Comparison of ENCODE assay signal across 11 cellular contexts in the genomic region with DNA sequence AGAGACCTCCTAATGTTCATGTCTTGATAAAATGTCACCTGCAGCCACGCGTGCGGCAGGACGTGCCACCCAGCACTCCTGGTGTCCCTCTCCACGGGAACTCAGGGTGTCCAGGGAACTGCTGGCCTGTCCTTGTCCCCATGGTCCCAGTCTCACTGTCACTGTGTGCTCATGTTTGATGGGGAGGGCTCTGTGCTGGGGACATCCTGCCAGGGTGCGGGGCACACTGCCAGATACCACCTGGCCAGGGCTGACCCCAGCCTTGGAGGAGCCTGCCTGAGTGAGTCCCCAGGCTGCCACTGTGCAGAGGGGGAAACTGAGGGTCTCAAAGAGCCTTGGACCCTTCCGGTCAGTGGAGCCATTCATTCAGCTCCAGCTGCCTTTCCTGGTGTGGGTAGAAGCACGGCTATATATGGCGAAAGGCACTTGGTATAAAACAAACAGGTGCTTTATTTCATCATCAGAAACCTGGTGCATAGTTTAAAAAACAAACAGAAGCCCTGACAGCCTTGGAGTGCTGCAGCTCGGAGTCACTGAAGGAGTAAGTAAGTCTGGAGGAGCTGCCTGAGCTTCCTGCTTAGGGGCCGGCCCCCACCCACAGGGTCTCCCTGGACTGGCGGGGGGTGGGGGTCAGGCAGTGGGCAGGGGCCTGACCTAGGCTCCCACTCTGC. TPM values are rescaled to one million over a fixed set of nuclear protein-coding genes. Genes with fewer than 3 reads are reported as not detected.
DNase-seq lines count a peak whose midpoint lies in the region; ATAC-seq and TF ChIP-seq lines count a peak whose summit lies in the region.
"Had no signal": no experiment of that assay in that cellular context is flagged by ENCODE, and none has a peak within 500 bp of the region (broad histone marks: within the 10 kb centered on the region; RNA-seq: fewer than 3 reads in every experiment).

No MANE protein-coding gene starts in this region.

- peak overlapping the region; percentile 86 for H3K27ac Mint-ChIP-seq in memory B cell

- no peak overlapping the region for H3K4me3 Mint-ChIP-seq in memory B cell

- no TSS peak for BruUV-seq in mammary epithelial cell (replicated peaks; lab: Mats Ljungman, UMichigan)

- intact Hi-C loops in breast epithelium (cut with DNase I; ENCODE audit: low total_unique reads) (no loop called here), mammary epithelial cell (cut with micrococcal nuclease) (no loop called here), upper lobe of right lung (cut with DNase I) (loop anchor here (10.0 kb wide), 1 partner anchor 85 kb away; a partner anchor contains a TSS)

- H3K27ac ChIP-seq in breast epithelium (peak overlapping the region; percentile 93 to 95), mammary epithelial cell (ENCODE audit: insufficient read depth, low read depth, low read length) (no peak overlapping the region), upper lobe of right lung (peak overlapping the region; percentile 83)

- peaks cover 36% of the 10 kb centered on the region for H3K79me2 ChIP-seq in mammary epithelial cell (ENCODE audit: insufficient read depth, low read length)

- TF ChIP-seq CTCF in breast epithelium (IDR thresholded peaks at IDR 0.05) (no peak), mammary epithelial cell (conservative IDR thresholded peaks at IDR 0.05 in 1 of 2, IDR thresholded peaks at IDR 0.05 in 1 of 2; ENCODE audit: extremely low read depth in 1 of 2, insufficient read depth in 1 of 2, low read depth in 1 of 2, low read length in 2 of 2) (no peak), upper lobe of right lung (IDR thresholded peaks at IDR 0.05) (no peak)

- DNase-seq in breast epithelium (ENCODE audit: low spot score in 2 of 2) = peak in 1 of 2 donors; percentile 50
- no peak for DNase-seq in mammary epithelial cell
- DNase-seq in activated CD8-positive, alpha-beta memory T cell treated with anti-CD3 and anti-CD28 coated beads, Interleukin-2, amount 50 U/mL, for 48 hours = peak; percentile 52
- DNase-seq in memory B cell (ENCODE audit: low spot score in 2 of 2) = no peak
- DNase-seq in upper lobe of right lung = peak; percentile 65
- no peak for DNase-seq in OCI-M1 (lab: John Stamatoyannopoulos, UW)
- DNase-seq: SK-N-SH had no signal

- dilution Hi-C loops in mammary epithelial cell (cut with HindIII; ENCODE audit: low sequenced_read_pairs) = no loop called here

- H3K4me2 ChIP-seq in mammary epithelial cell (ENCODE audit: insufficient read depth, low read depth, low read length) = no peak overlapping the region
- H3K4me2 ChIP-seq: SK-N-SH, smooth muscle cell had no signal

- peaks cover 11 to 22% of the 10 kb centered on the region in 2 donors for H3K4me1 ChIP-seq in breast epithelium
- H3K4me1 ChIP-seq in mammary epithelial cell (ENCODE audit: insufficient read depth, low read length) = peaks cover 15% of the 10 kb centered on the region
- peaks cover 43% of the 10 kb centered on the region for H3K4me1 ChIP-seq in upper lobe of right lung

- CTCF ChIA-PET in mammary epithelial cell (lab: Charles Lee; ENCODE audit: low non-redundant PET) = no interaction called here

- H3K27me3 ChIP-seq in breast epithelium = no peaks in the 10 kb centered on the region
- H3K27me3 ChIP-seq in mammary epithelial cell (ENCODE audit: insufficient read depth, low read length) = no peaks in the 10 kb centered on the region
- no peaks in the 10 kb centered on the region for H3K27me3 ChIP-seq in upper lobe of right lung

- no peaks in the 10 kb centered on the region for H4K20me1 ChIP-seq in mammary epithelial cell (ENCODE audit: insufficient read depth, low read length)

- H3K36me3 Mint-ChIP-seq in memory B cell = peaks cover 20% of the 10 kb centered on the region

- WGBS in mammary epithelial cell (ENCODE audit: low coverage, missing lambda C conversion rate) = 92% methylated on average over 10 of the region's 12 CpGs

- H3K9ac ChIP-seq in mammary epithelial cell (ENCODE audit: insufficient read depth, low read length) = no peak overlapping the region
- H3K9ac ChIP-seq: SK-N-SH had no signal

- TF ChIP-seq POLR2A in breast epithelium (IDR thresholded peaks at IDR 0.05) = no peak

- ATAC-seq in memory B cell (ENCODE audit: low read depth) (no peak), upper lobe of right lung (peak; percentile 38), GM19395 (IDR thresholded peaks at IDR 0.05; ENCODE audit: unreplicated experiment) (no peak), GM19035 (IDR thresholded peaks at IDR 0.05; ENCODE audit: unreplicated experiment) (no peak)

- H2AFZ ChIP-seq in mammary epithelial cell (ENCODE audit: low read depth, low read length) = no peak overlapping the region

- H3K36me3 ChIP-seq in breast epithelium (peaks cover 5% of the 10 kb centered on the region), mammary epithelial cell (ENCODE audit: insufficient read depth, low read length) (no peaks in the 10 kb centered on the region), upper lobe of right lung (peaks cover 56% of the 10 kb centered on the region)

- peaks cover 25% of the 10 kb centered on the region for H3K4me1 Mint-ChIP-seq in memory B cell

- in situ Hi-C loops in mammary epithelial cell (cut with MboI; ENCODE audit: low sequenced_read_pairs in 2 of 2) = loop anchor here in 1 of 2 donors (25.0 kb wide), 1 partner anchor 168 kb away; a partner anchor contains a TSS

- H3K9me3 ChIP-seq in breast epithelium = no peaks in the 10 kb centered on the region
- H3K9me3 ChIP-seq in mammary epithelial cell (replicated peaks; ENCODE audit: insufficient read depth, low read length) = no peaks in the 10 kb centered on the region
- H3K9me3 ChIP-seq in upper lobe of right lung = no peaks in the 10 kb centered on the region
- H3K9me3 ChIP-seq: SK-N-SH had no signal

- no peaks in the 10 kb centered on the region for H3K27me3 Mint-ChIP-seq in memory B cell
- H3K27me3 Mint-ChIP-seq: CD8-positive, alpha-beta memory T cell had no signal

- no peaks in the 10 kb centered on the region for H3K9me3 Mint-ChIP-seq in memory B cell
- H3K9me3 Mint-ChIP-seq: CD8-positive, alpha-beta memory T cell had no signal

- H3K4me3 ChIP-seq in breast epithelium (peak overlapping the region in 1 of 3 donors; percentile 28), mammary epithelial cell (replicated peaks in 1 of 3; ENCODE audit: insufficient read depth in 1 of 3, low read depth in 2 of 3, low read length in 3 of 3) (no peak overlapping the region), upper lobe of right lung (no peak overlapping the region)
- H3K4me3 ChIP-seq: smooth muscle cell had no signal

RNA-seq across cellular contexts. Expression of a gene that starts 32.9 kb away (rescaled TPM):
- 10 to 100 TPM; 21.2 to 33.1 (median 23.4) TPM for total RNA-seq in breast epithelium
- total RNA-seq in mammary epithelial cell = 10 to 100 TPM; 22.8 to 40.0 TPM
- 16.1 TPM for polyA plus RNA-seq in mammary epithelial cell
- polyA minus RNA-seq in mammary epithelial cell = 37.5 TPM
- 21.4 TPM for total RNA-seq in upper lobe of right lung

RNA-seq across cellular contexts. Expression of a gene that starts 33.1 kb away (rescaled TPM):
- total RNA-seq in breast epithelium (1 to 10 TPM; 3.8 to 6.9 (median 5.8) TPM), mammary epithelial cell (1 to 10 TPM; 5.4 to 6.8 TPM), upper lobe of right lung (8.0 TPM)
- polyA plus RNA-seq in mammary epithelial cell = 2.1 TPM
- polyA minus RNA-seq in mammary epithelial cell = not detected

Comparison
In these comparisons a context has a peak if more than half of its experiments do, and no peak if none do; other contexts are left out.
1. DNase-seq: peak in activated CD8-positive, alpha-beta memory T cell treated with anti-CD3 and anti-CD28 coated beads, Interleukin-2, amount 50 U/mL, for 48 hours (single experiment) and upper lobe of right lung (single experiment); none in mammary epithelial cell (single experiment), memory B cell (0 of 2) and OCI-M1 (single experiment).